Comparison of ENCODE assay signal across 1 cellular context in the genomic region with DNA sequence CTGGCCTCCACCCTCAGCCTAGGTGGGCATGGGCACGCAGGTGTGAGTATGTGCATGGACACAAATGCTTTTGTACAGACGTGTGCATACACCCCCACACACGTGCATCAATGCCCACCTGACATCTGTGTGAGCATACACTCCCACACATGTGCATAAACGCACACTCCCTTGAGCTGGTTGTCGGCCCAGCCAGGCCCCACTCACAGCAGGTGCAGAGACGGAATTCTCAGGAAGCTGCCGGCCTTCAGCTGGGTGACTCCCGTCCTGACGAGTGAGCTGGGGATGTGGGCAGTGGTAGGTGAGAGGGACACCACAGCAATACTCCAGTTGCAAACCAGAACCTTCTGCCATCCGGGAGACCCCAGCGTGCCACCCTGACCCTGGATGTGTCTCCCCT.
TF ChIP-seq lines count a peak whose summit lies in the region.

No MANE protein-coding gene starts in this region.

TF ChIP-seq in IMR-90, 13 proteins besides CTCF, POLR2A, EP300 and RAD21:
- no peak for TF ChIP-seq MXI1 (IDR thresholded peaks at IDR 0.05; ENCODE audit: borderline replicate concordance, low read depth, low read length)
- TF ChIP-seq, protein P1, sequence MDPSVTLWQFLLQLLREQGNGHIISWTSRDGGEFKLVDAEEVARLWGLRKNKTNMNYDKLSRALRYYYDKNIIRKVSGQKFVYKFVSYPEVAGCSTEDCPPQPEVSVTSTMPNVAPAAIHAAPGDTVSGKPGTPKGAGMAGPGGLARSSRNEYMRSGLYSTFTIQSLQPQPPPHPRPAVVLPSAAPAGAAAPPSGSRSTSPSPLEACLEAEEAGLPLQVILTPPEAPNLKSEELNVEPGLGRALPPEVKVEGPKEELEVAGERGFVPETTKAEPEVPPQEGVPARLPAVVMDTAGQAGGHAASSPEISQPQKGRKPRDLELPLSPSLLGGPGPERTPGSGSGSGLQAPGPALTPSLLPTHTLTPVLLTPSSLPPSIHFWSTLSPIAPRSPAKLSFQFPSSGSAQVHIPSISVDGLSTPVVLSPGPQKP (IDR thresholded peaks at IDR 0.05; ENCODE audit: borderline replicate concordance, low read depth, low read length) = no peak
- no peak for TF ChIP-seq RFX5 (IDR thresholded peaks at IDR 0.05; ENCODE audit: low read depth, low read length)
- no peak for TF ChIP-seq BHLHE40 (IDR thresholded peaks at IDR 0.05; ENCODE audit: low read depth, low read length)
- TF ChIP-seq MAZ (IDR thresholded peaks at IDR 0.05; ENCODE audit: borderline replicate concordance, low read depth, low read length) = no peak
- TF ChIP-seq CEBPB (IDR thresholded peaks at IDR 0.05; ENCODE audit: low read depth, low read length) = no peak
- TF ChIP-seq RCOR1 (IDR thresholded peaks at IDR 0.05; ENCODE audit: insufficient replicate concordance, low read length) = no peak
TF ChIP-seq in IMR-90: peak in this region for 0.
